In genomic region chr1:179081696-179082307, GRCh38 we compare ENCODE assay signal across 8 cellular contexts. TPM values are rescaled to one million over a fixed set of nuclear protein-coding genes. Genes with fewer than 3 reads are reported as not detected.
DNase-seq lines count a peak whose midpoint lies in the region; ATAC-seq and TF ChIP-seq lines count a peak whose summit lies in the region.

TOR3A (plus strand) TSS chr1:179082070; CDS start chr1:179082129, 59 bp downstream.

- DNase-seq in BE2C (peak; percentile 93), GM19238 (ENCODE audit: insufficient read length, low spot score) (peak; percentile 95), NCI-H524 (lab: John Stamatoyannopoulos, UW) (peak; percentile 51 to 77), dermis blood vessel endothelial cell (peak; percentile 91), left lung (peak; percentile 96 to 98)
- DNase-seq in activated CD4-positive, alpha-beta T cell treated with anti-CD3 and anti-CD28 coated beads, Interleukin-2, amount 10 ng/mL, durations not matched to agents 7 days and 5 days = peak; percentile 86
- DNase-seq in stimulated activated CD4-positive, alpha-beta T cell treated with anti-CD3 and anti-CD28 coated beads, Interleukin-2, amount 100 ng/mL, for 4 hours (ENCODE audit: low read depth) = peak; percentile 38

- H3K27ac ChIP-seq in left lung = peak within 1 kb of the TSS; percentile 84 to 93

- intact Hi-C loops in left lung (cut with DNase I) = loop anchor here in 1 of 2 donors (10.0 kb wide), 1 partner anchor 283 kb away; the partner anchor contains the start of gene AXDND1

- TF ChIP-seq CTCF in BE2C (IDR thresholded peaks at IDR 0.05; ENCODE audit: low read depth, low read length) = no peak
- TF ChIP-seq CTCF in left lung (IDR thresholded peaks at IDR 0.05) = no peak

- peaks cover 37% of the 10 kb centered on the region for H3K4me1 Mint-ChIP-seq in activated CD4-positive, alpha-beta T cell treated with anti-CD3 and anti-CD28 coated beads, Interleukin-2, amount 10 ng/mL, durations not matched to agents 7 days and 5 days

- POLR2A ChIA-PET in activated CD4-positive, alpha-beta T cell treated with anti-CD3 and anti-CD28 coated beads, Interleukin-2, amount 10 ng/mL, durations not matched to agents 7 days and 5 days (lab: Charles Lee) = interaction anchor here (0.5 kb wide), 1 partner anchor 47 kb away, joined by 5 read pairs; no protein-coding TSS in a partner anchor

- H3K27ac Mint-ChIP-seq in activated CD4-positive, alpha-beta T cell treated with anti-CD3 and anti-CD28 coated beads, Interleukin-2, amount 10 ng/mL, durations not matched to agents 7 days and 5 days = peak within 1 kb of the TSS; percentile 95

- ATAC-seq in HG03439 (IDR thresholded peaks at IDR 0.05; ENCODE audit: unreplicated experiment) (peak; percentile 84), left lung (peak; percentile 97)

- H3K9me3 ChIP-seq in BE2C = no peaks in the 10 kb centered on the region
- H3K9me3 ChIP-seq in left lung = no peaks in the 10 kb centered on the region

- H3K4me3 Mint-ChIP-seq in activated CD4-positive, alpha-beta T cell treated with anti-CD3 and anti-CD28 coated beads, Interleukin-2, amount 10 ng/mL, durations not matched to agents 7 days and 5 days = peak within 1 kb of the TSS; percentile 96

- H3K27me3 ChIP-seq in BE2C (no peaks in the 10 kb centered on the region), left lung (no peaks in the 10 kb centered on the region)

- H3K36me3 ChIP-seq in BE2C (peaks cover 5% of the 10 kb centered on the region), left lung (peaks cover 0 to 16% of the 10 kb centered on the region in 2 donors)

- no peaks in the 10 kb centered on the region for H3K27me3 Mint-ChIP-seq in activated CD4-positive, alpha-beta T cell treated with anti-CD3 and anti-CD28 coated beads, Interleukin-2, amount 10 ng/mL, durations not matched to agents 7 days and 5 days

- H3K9me3 Mint-ChIP-seq in activated CD4-positive, alpha-beta T cell treated with anti-CD3 and anti-CD28 coated beads, Interleukin-2, amount 10 ng/mL, durations not matched to agents 7 days and 5 days = no peaks in the 10 kb centered on the region

- CTCF ChIA-PET in activated CD4-positive, alpha-beta T cell treated with anti-CD3 and anti-CD28 coated beads, Interleukin-2, amount 10 ng/mL, durations not matched to agents 7 days and 5 days (lab: Charles Lee) = interaction anchor here (1.2 to 2.1 kb wide), 4 partner anchors 9 to 733 kb away, joined by 3 to 6 read pairs (median 3); no protein-coding TSS in a partner anchor

- H3K4me3 ChIP-seq in BE2C (ENCODE audit: low read depth, low read length) (peak within 1 kb of the TSS; percentile 90), left lung (peak within 1 kb of the TSS; percentile 82 to 96)

- peaks cover 17% of the 10 kb centered on the region for H3K36me3 Mint-ChIP-seq in activated CD4-positive, alpha-beta T cell treated with anti-CD3 and anti-CD28 coated beads, Interleukin-2, amount 10 ng/mL, durations not matched to agents 7 days and 5 days (ENCODE audit: low read depth)

- H3K4me1 ChIP-seq in BE2C (no peaks in the 10 kb centered on the region), left lung (peaks cover 5 to 24% of the 10 kb centered on the region in 2 donors)

RNA-seq across cellular contexts. Expression of gene TOR3A, which starts in this region (rescaled TPM):
- polyA plus RNA-seq in BE2C (2012; ENCODE audit: insufficient read depth, insufficient read length, low read depth) = 41.9 TPM
- total RNA-seq in activated CD4-positive, alpha-beta T cell treated with anti-CD3 and anti-CD28 coated beads, Interleukin-2, amount 10 ng/mL, durations not matched to agents 7 days and 5 days = 10 to 100 TPM; 43.9 to 46.6 TPM
- total RNA-seq in dermis blood vessel endothelial cell (36.4 and 40.5 TPM in 2 replicates), left lung (10 to 100 TPM; 23.6 to 30.0 TPM)

Comparison
In these comparisons a context has a peak if more than half of its experiments do, and no peak if none do; other contexts are left out.
1. Peak in every context shown above with its lines: DNase-seq, ATAC-seq, H3K4me3 ChIP-seq and H3K27ac ChIP-seq.
2. DNase-seq: peak in every context shown above with its lines; median percentile 97 in left lung; 95 in GM19238; 93 in BE2C; 91 in dermis blood vessel endothelial cell; 86 in activated CD4-positive, alpha-beta T cell treated with anti-CD3 and anti-CD28 coated beads, Interleukin-2, amount 10 ng/mL, durations not matched to agents 7 days and 5 days; 64 in NCI-H524; 38 in stimulated activated CD4-positive, alpha-beta T cell treated with anti-CD3 and anti-CD28 coated beads, Interleukin-2, amount 100 ng/mL, for 4 hours.